8 cellular contexts compared by ENCODE assay signal in the genomic region with DNA sequence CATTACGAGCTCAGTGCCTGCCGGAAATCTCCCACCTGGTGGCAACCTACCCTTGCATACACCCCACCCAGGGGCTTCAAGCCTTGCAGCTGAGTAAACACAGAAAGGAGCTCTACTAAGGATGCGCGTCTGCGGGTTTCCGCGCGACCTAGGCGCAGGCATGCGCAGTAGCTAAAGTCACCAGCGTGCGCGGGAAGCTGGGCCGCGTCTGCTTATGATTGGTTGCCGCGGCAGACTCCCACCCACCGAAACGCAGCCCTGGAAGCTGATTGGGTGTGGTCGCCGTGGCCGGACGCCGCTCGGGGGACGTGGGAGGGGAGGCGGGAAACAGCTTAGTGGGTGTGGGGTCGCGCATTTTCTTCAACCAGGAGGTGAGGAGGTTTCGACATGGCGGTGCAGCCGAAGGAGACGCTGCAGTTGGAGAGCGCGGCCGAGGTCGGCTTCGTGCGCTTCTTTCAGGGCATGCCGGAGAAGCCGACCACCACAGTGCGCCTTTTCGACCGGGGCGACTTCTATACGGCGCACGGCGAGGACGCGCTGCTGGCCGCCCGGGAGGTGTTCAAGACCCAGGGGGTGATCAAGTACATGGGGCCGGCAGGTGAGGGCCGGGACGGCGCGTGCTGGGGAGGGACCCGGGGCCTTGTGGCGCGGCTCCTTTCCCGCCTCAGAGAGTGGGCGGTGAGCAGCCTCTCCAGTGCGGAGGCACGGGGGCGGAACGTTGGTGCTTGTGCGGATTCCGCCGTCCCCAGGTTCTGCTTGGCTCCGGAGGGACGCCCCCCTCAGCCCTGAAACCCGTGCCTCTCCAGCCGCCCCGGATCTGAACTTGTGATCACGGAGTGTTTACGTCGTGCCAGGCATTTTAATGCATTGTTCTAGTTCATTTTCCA. TPM values are rescaled to one million over a fixed set of nuclear protein-coding genes. Genes with fewer than 3 reads are reported as not detected.
DNase-seq lines count a peak whose midpoint lies in the region; ATAC-seq and TF ChIP-seq lines count a peak whose summit lies in the region.

MSH2 (plus strand) TSS at position 352 of the 887 bp plus-strand sequence; CDS start at position 388, 36 bp downstream.

- H3K36me3 Mint-ChIP-seq in CD8-positive, alpha-beta memory T cell, result peaks cover 1 to 24% (median 8%) of the 10 kb centered on the region in 3 donors
- peaks cover 33% of the 10 kb centered on the region for H3K36me3 Mint-ChIP-seq in activated CD8-positive, alpha-beta T cell treated with anti-CD3 and anti-CD28 coated beads, Interleukin-2, amount 10 ng/mL, durations not matched to agents 7 days and 5 days (ENCODE audit: low read depth)

- peak; percentile 84 to 93 (median 89) for DNase-seq in CD8-positive, alpha-beta memory T cell
- DNase-seq in HS-27A (ENCODE audit: low read depth), result peak; percentile 76
- DNase-seq in NK-92 (lab: John Stamatoyannopoulos, UW; ENCODE audit: unreplicated experiment), result peak; percentile 57
- DNase-seq in activated CD8-positive, alpha-beta T cell treated with anti-CD3 and anti-CD28 coated beads, Interleukin-2, amount 10 ng/mL, durations not matched to agents 7 days and 5 days, result peak; percentile 95
- peak; percentile 94 for DNase-seq in lower lobe of right lung
- peak; percentile 69 to 88 (median 78) for DNase-seq in stimulated activated CD4-positive, alpha-beta T cell treated with anti-CD3 and anti-CD28 coated beads, TNF-alpha, amount 100 ng/mL, for 1 hour (ENCODE audit: low read depth in 3 of 3, low spot score in 1 of 3)

- ATAC-seq in GM19468 (IDR thresholded peaks at IDR 0.05; ENCODE audit: extremely low read depth, unreplicated experiment), result peak; percentile 94
- peak; percentile 94 for ATAC-seq in activated CD8-positive, alpha-beta T cell treated with anti-CD3 and anti-CD28 coated beads, Interleukin-2, amount 10 ng/mL, durations not matched to agents 7 days and 5 days
- peak; percentile 98 to 99 for ATAC-seq in lower lobe of right lung

- intact Hi-C loops in lower lobe of right lung (cut with DNase I), result no loop called here

- peaks cover 0 to 4% of the 10 kb centered on the region in 2 donors for H3K27me3 Mint-ChIP-seq in CD8-positive, alpha-beta memory T cell
- no peaks in the 10 kb centered on the region for H3K27me3 Mint-ChIP-seq in activated CD8-positive, alpha-beta T cell treated with anti-CD3 and anti-CD28 coated beads, Interleukin-2, amount 10 ng/mL, durations not matched to agents 7 days and 5 days (ENCODE audit: low read depth)

- H3K27ac ChIP-seq in CD8-positive, alpha-beta memory T cell (ENCODE audit: low read depth, low read length), result peak within 1 kb of the TSS; percentile 80
- H3K27ac ChIP-seq in ectodermal cell (ENCODE audit: insufficient read depth, low read depth, low read length, poor library complexity, severe bottlenecking), result peak within 1 kb of the TSS; percentile 69
- peak within 1 kb of the TSS; percentile 80 for H3K27ac ChIP-seq in lower lobe of right lung

- no peaks in the 10 kb centered on the region for H3K9me3 Mint-ChIP-seq in CD8-positive, alpha-beta memory T cell
- no peaks in the 10 kb centered on the region for H3K9me3 Mint-ChIP-seq in activated CD8-positive, alpha-beta T cell treated with anti-CD3 and anti-CD28 coated beads, Interleukin-2, amount 10 ng/mL, durations not matched to agents 7 days and 5 days (ENCODE audit: insufficient read depth)

- peak within 1 kb of the TSS; percentile 93 to 99 (median 97) for H3K4me3 Mint-ChIP-seq in CD8-positive, alpha-beta memory T cell
- peak within 1 kb of the TSS; percentile 89 for H3K4me3 Mint-ChIP-seq in activated CD8-positive, alpha-beta T cell treated with anti-CD3 and anti-CD28 coated beads, Interleukin-2, amount 10 ng/mL, durations not matched to agents 7 days and 5 days

- POLR2A ChIA-PET in CD8-positive, alpha-beta memory T cell (lab: Charles Lee), result interaction anchor here (1.1 kb wide), 1 partner anchor 9 kb away, joined by 4 read pairs; no protein-coding TSS in a partner anchor
- POLR2A ChIA-PET in activated CD8-positive, alpha-beta T cell treated with anti-CD3 and anti-CD28 coated beads, Interleukin-2, amount 10 ng/mL, durations not matched to agents 7 days and 5 days (lab: Charles Lee), result interaction anchor here (0.6 to 1.1 kb wide), 5 partner anchors 10 to 424 kb away, joined by 3 to 4 read pairs (median 3); partner anchors contain the start of gene MSH6

- CTCF ChIA-PET in CD8-positive, alpha-beta memory T cell (lab: Charles Lee), result interaction anchor here (1.2 to 1.9 kb wide), 2 partner anchors 15 to 364 kb away, joined by 3 to 8 read pairs; no protein-coding TSS in a partner anchor
- CTCF ChIA-PET in activated CD8-positive, alpha-beta T cell treated with anti-CD3 and anti-CD28 coated beads, Interleukin-2, amount 10 ng/mL, durations not matched to agents 7 days and 5 days (lab: Charles Lee), result interaction anchor here (0.9 to 3.5 kb wide), 5 partner anchors 10 to 364 kb away, joined by 3 to 13 read pairs (median 4); no protein-coding TSS in a partner anchor

- no peaks in the 10 kb centered on the region for H3K36me3 ChIP-seq in CD8-positive, alpha-beta memory T cell (ENCODE audit: insufficient read depth, low read length)
- H3K36me3 ChIP-seq in ectodermal cell (ENCODE audit: control insufficient read depth, insufficient read depth, low read length), result peaks cover 5% of the 10 kb centered on the region
- no peaks in the 10 kb centered on the region for H3K36me3 ChIP-seq in lower lobe of right lung

- H3K4me1 ChIP-seq in CD8-positive, alpha-beta memory T cell (ENCODE audit: insufficient read depth, low read length), result peaks cover 20% of the 10 kb centered on the region
- H3K4me1 ChIP-seq in ectodermal cell (ENCODE audit: control insufficient read depth, insufficient read depth, low read length) (no peaks in the 10 kb centered on the region), lower lobe of right lung (peaks cover 17% of the 10 kb centered on the region)

- no peaks in the 10 kb centered on the region for H3K27me3 ChIP-seq in CD8-positive, alpha-beta memory T cell (ENCODE audit: insufficient read depth, low read length, poor library complexity, severe bottlenecking)
- no peaks in the 10 kb centered on the region for H3K27me3 ChIP-seq in ectodermal cell (ENCODE audit: control insufficient read depth, insufficient read depth, low read length, poor library complexity, severe bottlenecking)
- H3K27me3 ChIP-seq in lower lobe of right lung (ENCODE audit: low read depth), result no peaks in the 10 kb centered on the region

- H3K4me1 Mint-ChIP-seq in CD8-positive, alpha-beta memory T cell, result peaks cover 35 to 45% (median 45%) of the 10 kb centered on the region in 3 donors
- peaks cover 34% of the 10 kb centered on the region for H3K4me1 Mint-ChIP-seq in activated CD8-positive, alpha-beta T cell treated with anti-CD3 and anti-CD28 coated beads, Interleukin-2, amount 10 ng/mL, durations not matched to agents 7 days and 5 days (ENCODE audit: low read depth)

- TF ChIP-seq CTCF in lower lobe of right lung (IDR thresholded peaks at IDR 0.05), result no peak

- 0% methylated on average over 78 of the region's 78 CpGs for WGBS in ectodermal cell, 2 experiments

- peak within 1 kb of the TSS; percentile 72 for H3K4me3 ChIP-seq in CD8-positive, alpha-beta memory T cell (ENCODE audit: low read length)
- H3K4me3 ChIP-seq in ectodermal cell (ENCODE audit: insufficient read depth, low read depth, low read length), result peak within 1 kb of the TSS; percentile 84
- peak within 1 kb of the TSS; percentile 100 for H3K4me3 ChIP-seq in lower lobe of right lung

- no peaks in the 10 kb centered on the region for H3K9me3 ChIP-seq in CD8-positive, alpha-beta memory T cell (ENCODE audit: low read length)
- no peaks in the 10 kb centered on the region for H3K9me3 ChIP-seq in ectodermal cell (ENCODE audit: control insufficient read depth, low read length)
- no peaks in the 10 kb centered on the region for H3K9me3 ChIP-seq in lower lobe of right lung

- peak within 1 kb of the TSS; percentile 73 to 97 (median 91) for H3K27ac Mint-ChIP-seq in CD8-positive, alpha-beta memory T cell
- peak within 1 kb of the TSS; percentile 92 for H3K27ac Mint-ChIP-seq in activated CD8-positive, alpha-beta T cell treated with anti-CD3 and anti-CD28 coated beads, Interleukin-2, amount 10 ng/mL, durations not matched to agents 7 days and 5 days

RNA-seq across cellular contexts. Expression of gene MSH2, which starts in this region (rescaled TPM):
- 10 to 100 TPM; 58.5 to 60.6 TPM for total RNA-seq in CD8-positive, alpha-beta memory T cell
- polyA plus RNA-seq in CD8-positive, alpha-beta memory T cell, result 25.4 TPM
- total RNA-seq in activated CD8-positive, alpha-beta T cell treated with anti-CD3 and anti-CD28 coated beads, Interleukin-2, amount 10 ng/mL, durations not matched to agents 7 days and 5 days, result 10 to 100 TPM; 52.5 to 59.3 TPM
- polyA plus RNA-seq in ectodermal cell (2013, experiment 1 of 4), result 104 TPM
- 109 TPM for polyA plus RNA-seq in ectodermal cell (2013, experiment 2 of 4)
- polyA plus RNA-seq in ectodermal cell (2013, experiment 3 of 4), result 72.4 TPM
- polyA plus RNA-seq in ectodermal cell (2013, experiment 4 of 4), result 78.1 TPM
- total RNA-seq in lower lobe of right lung, result 13.1 TPM

Comparison
In these comparisons a context has a peak if more than half of its experiments do, and no peak if none do; other contexts are left out.
1. Peak in every context shown above with its lines: DNase-seq, ATAC-seq, H3K4me3 ChIP-seq and H3K27ac ChIP-seq.